ENCODE assay signal across 15 cellular contexts in the genomic region with DNA sequence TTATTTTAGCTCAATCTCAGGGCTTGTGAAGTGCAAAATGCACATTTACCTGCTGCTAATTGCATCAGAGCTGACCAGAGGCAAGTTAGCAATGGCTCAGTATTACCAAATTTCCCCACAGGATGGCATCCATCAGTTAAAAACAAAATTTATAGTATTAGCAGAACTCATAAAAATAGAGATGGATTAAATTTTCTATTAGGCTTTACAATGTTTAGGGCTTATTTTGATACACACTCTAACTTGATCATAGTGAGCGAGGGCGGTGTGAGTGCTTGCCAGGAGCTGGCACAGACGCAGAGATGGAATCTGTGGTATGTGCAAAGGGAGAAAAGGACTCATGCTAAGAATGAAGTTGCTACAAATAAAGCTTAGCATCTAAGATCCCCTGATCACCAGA.
DNase-seq lines count a peak whose midpoint lies in the region; ATAC-seq and TF ChIP-seq lines count a peak whose summit lies in the region.
"Had no signal": no experiment of that assay in that cellular context is flagged by ENCODE, and none has a peak within 500 bp of the region (broad histone marks: within the 10 kb centered on the region; RNA-seq: fewer than 3 reads in every experiment).

No MANE protein-coding gene starts in this region.

- H3K27ac ChIP-seq in GM23248, result no peak overlapping the region
- no peak overlapping the region for H3K27ac ChIP-seq in CD8-positive, alpha-beta T cell (ENCODE audit: low read depth, low read length)
- no peak overlapping the region for H3K27ac ChIP-seq in Peyer's patch
- H3K27ac ChIP-seq: epithelial cell of prostate had no signal

- no peak overlapping the region for H3K9ac ChIP-seq in GM23248

- H3K79me2 ChIP-seq in GM23248 (ENCODE audit: insufficient read depth), result no peaks in the 10 kb centered on the region

- H2AFZ ChIP-seq in GM23248, result no peak overlapping the region

- CTCF ChIA-PET in WTC11 (lab: Charles Lee), result interaction anchor here (0.7 to 2.8 kb wide), 6 partner anchors 8 to 1232 kb away, joined by 3 to 13 read pairs (median 4); no protein-coding TSS in a partner anchor
- CTCF ChIA-PET in CD8-positive, alpha-beta T cell (lab: Charles Lee), result no interaction called here

- no peak overlapping the region for H3K27ac Mint-ChIP-seq in WTC11
- no peak overlapping the region for H3K27ac Mint-ChIP-seq in CD8-positive, alpha-beta T cell
- H3K27ac Mint-ChIP-seq in glutamatergic neuron (ENCODE audit: unreplicated experiment), result no peak overlapping the region
- H3K27ac Mint-ChIP-seq: stimulated activated memory B cell treated with anti-CD40 and anti-IgM and Interleukin-4, amounts not matched to agents 10 μg/mL and 1 μg/mL and 100 μg/mL, for 72 hours had no signal

- in situ Hi-C loops in GM23248 (cut with MboI), result no loop called here

- H3K4me3 Mint-ChIP-seq in WTC11, result no peak overlapping the region
- H3K4me3 Mint-ChIP-seq in CD8-positive, alpha-beta T cell, result no peak overlapping the region
- no peak overlapping the region for H3K4me3 Mint-ChIP-seq in glutamatergic neuron (ENCODE audit: unreplicated experiment)
- H3K4me3 Mint-ChIP-seq: stimulated activated memory B cell treated with anti-CD40 and anti-IgM and Interleukin-4, amounts not matched to agents 10 μg/mL and 1 μg/mL and 100 μg/mL, for 72 hours had no signal

- no peak for TF ChIP-seq CTCF in WTC11 (IDR thresholded peaks at IDR 0.05)
- TF ChIP-seq CTCF in retinal pigment epithelial cell (conservative IDR thresholded peaks at IDR 0.05; ENCODE audit: low read depth, low read length), result peak; percentile 52
- no peak for TF ChIP-seq CTCF in CD8-positive, alpha-beta T cell (IDR thresholded peaks at IDR 0.05)
- TF ChIP-seq CTCF in glutamatergic neuron (IDR thresholded peaks at IDR 0.05; ENCODE audit: partially characterized antibody, unreplicated experiment), result no peak
- no peak for TF ChIP-seq CTCF in Peyer's patch (IDR thresholded peaks at IDR 0.05)

- WGBS in GM23248 (ENCODE audit: low coverage in 1 of 2, low lambda C conversion rate in 2 of 2, missing lambda C conversion rate in 2 of 2), 2 experiments, result 10 to 11% methylated on average over 3 of the region's 3 CpGs

- peaks cover 23% of the 10 kb centered on the region for H3K4me1 Mint-ChIP-seq in WTC11
- no peaks in the 10 kb centered on the region for H3K4me1 Mint-ChIP-seq in CD8-positive, alpha-beta T cell (ENCODE audit: low read depth)
- peaks cover 34% of the 10 kb centered on the region for H3K4me1 Mint-ChIP-seq in glutamatergic neuron (ENCODE audit: low read depth, unreplicated experiment)
- H3K4me1 Mint-ChIP-seq: stimulated activated memory B cell treated with anti-CD40 and anti-IgM and Interleukin-4, amounts not matched to agents 10 μg/mL and 1 μg/mL and 100 μg/mL, for 72 hours had no signal

- no peaks in the 10 kb centered on the region for H3K36me3 Mint-ChIP-seq in WTC11
- no peaks in the 10 kb centered on the region for H3K36me3 Mint-ChIP-seq in CD8-positive, alpha-beta T cell
- H3K36me3 Mint-ChIP-seq in glutamatergic neuron (ENCODE audit: unreplicated experiment), result no peaks in the 10 kb centered on the region
- H3K36me3 Mint-ChIP-seq: stimulated activated memory B cell treated with anti-CD40 and anti-IgM and Interleukin-4, amounts not matched to agents 10 μg/mL and 1 μg/mL and 100 μg/mL, for 72 hours had no signal

- H3F3A ChIP-seq in GM23248 (ENCODE audit: insufficient read depth), result no peaks in the 10 kb centered on the region

- H3K9me3 ChIP-seq in GM23248 (ENCODE audit: low read depth), result no peaks in the 10 kb centered on the region
- no peaks in the 10 kb centered on the region for H3K9me3 ChIP-seq in CD8-positive, alpha-beta T cell (ENCODE audit: low read length)
- H3K9me3 ChIP-seq in Peyer's patch, result no peaks in the 10 kb centered on the region

- peak; percentile 32 for DNase-seq in GM23248
- peak; percentile 11 for DNase-seq in WTC11 (ENCODE audit: low spot score)
- peak; percentile 30 for DNase-seq in left cardiac atrium
- peak; percentile 96 for DNase-seq in retinal pigment epithelial cell (ENCODE audit: low read depth)
- DNase-seq in CD8-positive, alpha-beta T cell, result no peak
- no peak for DNase-seq in glutamatergic neuron
- DNase-seq in Peyer's patch, result no peak
- DNase-seq: activated CD4-positive, alpha-beta T cell treated with anti-CD3 and anti-CD28 coated beads for 4 hours; activated naive CD4-positive, alpha-beta T cell treated with anti-CD3 and anti-CD28 coated beads, Interleukin-2, amount 50 U/mL, for 16 hours; DMS153; NCI-H1694 had no signal

- ATAC-seq in WTC11 (peak; percentile 58; the same call in 1 of the 2 replicates), left cardiac atrium (peak; percentile 67 to 75), GM21390 (IDR thresholded peaks at IDR 0.05; ENCODE audit: unreplicated experiment) (no peak)
- ATAC-seq in CD8-positive, alpha-beta T cell, result no peak
- ATAC-seq: stimulated activated memory B cell treated with anti-CD40 and anti-IgM and Interleukin-4, amounts not matched to agents 10 μg/mL and 1 μg/mL and 100 μg/mL, for 72 hours had no signal

- no peaks in the 10 kb centered on the region for H3K9me2 ChIP-seq in GM23248 (ENCODE audit: insufficient read depth)

- TF ChIP-seq POLR2A in Peyer's patch (IDR thresholded peaks at IDR 0.05), result no peak

- no peaks in the 10 kb centered on the region for H4K20me1 ChIP-seq in GM23248 (ENCODE audit: insufficient read depth)

- POLR2A ChIA-PET in WTC11 (lab: Charles Lee), result interaction anchor here (0.7 kb wide), 1 partner anchor 222 kb away, joined by 3 read pairs; no protein-coding TSS in a partner anchor
- POLR2A ChIA-PET in CD8-positive, alpha-beta T cell (lab: Charles Lee), result no interaction called here

- no peak overlapping the region for H3K4me2 ChIP-seq in GM23248 (ENCODE audit: unreplicated experiment)

- H3K9me3 Mint-ChIP-seq in WTC11 (no peaks in the 10 kb centered on the region), glutamatergic neuron (ENCODE audit: unreplicated experiment) (peaks cover 4% of the 10 kb centered on the region)
- no peaks in the 10 kb centered on the region for H3K9me3 Mint-ChIP-seq in CD8-positive, alpha-beta T cell
- H3K9me3 Mint-ChIP-seq: stimulated activated memory B cell treated with anti-CD40 and anti-IgM and Interleukin-4, amounts not matched to agents 10 μg/mL and 1 μg/mL and 100 μg/mL, for 72 hours had no signal

- no peaks in the 10 kb centered on the region; the same call in 1 of the 2 replicates for H3K4me1 ChIP-seq in GM23248 (ENCODE audit: insufficient read depth)
- H3K4me1 ChIP-seq in CD8-positive, alpha-beta T cell (ENCODE audit: insufficient read depth, low read length), result no peaks in the 10 kb centered on the region
- no peaks in the 10 kb centered on the region for H3K4me1 ChIP-seq in Peyer's patch

- H3K27me3 ChIP-seq in GM23248 (replicated peaks; ENCODE audit: insufficient read depth), result no peaks in the 10 kb centered on the region
- no peaks in the 10 kb centered on the region for H3K27me3 ChIP-seq in CD8-positive, alpha-beta T cell (ENCODE audit: insufficient read depth, low read length)
- H3K27me3 ChIP-seq in Peyer's patch, result no peaks in the 10 kb centered on the region

- H3K36me3 ChIP-seq in GM23248 (ENCODE audit: low read depth) (no peaks in the 10 kb centered on the region), Peyer's patch (no peaks in the 10 kb centered on the region)
- no peaks in the 10 kb centered on the region for H3K36me3 ChIP-seq in CD8-positive, alpha-beta T cell (ENCODE audit: insufficient read depth, low read length)

- H3K4me3 ChIP-seq in GM23248 (no peak overlapping the region), retinal pigment epithelial cell (ENCODE audit: low read length) (peak overlapping the region; percentile 26), Peyer's patch (no peak overlapping the region)
- H3K4me3 ChIP-seq in CD8-positive, alpha-beta T cell (ENCODE audit: low read depth, low read length), result no peak overlapping the region
- H3K4me3 ChIP-seq: lung had no signal

- intact Hi-C loops in left cardiac atrium (cut with DNase I), result no loop called here
- intact Hi-C loops in CD8-positive, alpha-beta T cell (cut with DNase I, micrococcal nuclease), result no loop called here

- H3K27me3 Mint-ChIP-seq in WTC11 (ENCODE audit: low read depth) (no peaks in the 10 kb centered on the region; the same call in 1 of the 2 replicates), glutamatergic neuron (ENCODE audit: unreplicated experiment) (no peaks in the 10 kb centered on the region)
- H3K27me3 Mint-ChIP-seq in CD8-positive, alpha-beta T cell (ENCODE audit: low read depth), result no peaks in the 10 kb centered on the region
- H3K27me3 Mint-ChIP-seq: stimulated activated memory B cell treated with anti-CD40 and anti-IgM and Interleukin-4, amounts not matched to agents 10 μg/mL and 1 μg/mL and 100 μg/mL, for 72 hours had no signal

TF ChIP-seq in WTC11, 78 proteins besides CTCF, POLR2A, EP300 and RAD21 (continues in another document):
- TF ChIP-seq, protein P1, sequence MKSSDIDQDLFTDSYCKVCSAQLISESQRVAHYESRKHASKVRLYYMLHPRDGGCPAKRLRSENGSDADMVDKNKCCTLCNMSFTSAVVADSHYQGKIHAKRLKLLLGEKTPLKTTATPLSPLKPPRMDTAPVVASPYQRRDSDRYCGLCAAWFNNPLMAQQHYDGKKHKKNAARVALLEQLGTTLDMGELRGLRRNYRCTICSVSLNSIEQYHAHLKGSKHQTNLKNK (CRISPR knock-in tag; IDR thresholded peaks at IDR 0.05), result no peak
- TF ChIP-seq CBFB (CRISPR knock-in tag; IDR thresholded peaks at IDR 0.05; ENCODE audit: low read depth), result no peak
- TF ChIP-seq, protein P2, sequence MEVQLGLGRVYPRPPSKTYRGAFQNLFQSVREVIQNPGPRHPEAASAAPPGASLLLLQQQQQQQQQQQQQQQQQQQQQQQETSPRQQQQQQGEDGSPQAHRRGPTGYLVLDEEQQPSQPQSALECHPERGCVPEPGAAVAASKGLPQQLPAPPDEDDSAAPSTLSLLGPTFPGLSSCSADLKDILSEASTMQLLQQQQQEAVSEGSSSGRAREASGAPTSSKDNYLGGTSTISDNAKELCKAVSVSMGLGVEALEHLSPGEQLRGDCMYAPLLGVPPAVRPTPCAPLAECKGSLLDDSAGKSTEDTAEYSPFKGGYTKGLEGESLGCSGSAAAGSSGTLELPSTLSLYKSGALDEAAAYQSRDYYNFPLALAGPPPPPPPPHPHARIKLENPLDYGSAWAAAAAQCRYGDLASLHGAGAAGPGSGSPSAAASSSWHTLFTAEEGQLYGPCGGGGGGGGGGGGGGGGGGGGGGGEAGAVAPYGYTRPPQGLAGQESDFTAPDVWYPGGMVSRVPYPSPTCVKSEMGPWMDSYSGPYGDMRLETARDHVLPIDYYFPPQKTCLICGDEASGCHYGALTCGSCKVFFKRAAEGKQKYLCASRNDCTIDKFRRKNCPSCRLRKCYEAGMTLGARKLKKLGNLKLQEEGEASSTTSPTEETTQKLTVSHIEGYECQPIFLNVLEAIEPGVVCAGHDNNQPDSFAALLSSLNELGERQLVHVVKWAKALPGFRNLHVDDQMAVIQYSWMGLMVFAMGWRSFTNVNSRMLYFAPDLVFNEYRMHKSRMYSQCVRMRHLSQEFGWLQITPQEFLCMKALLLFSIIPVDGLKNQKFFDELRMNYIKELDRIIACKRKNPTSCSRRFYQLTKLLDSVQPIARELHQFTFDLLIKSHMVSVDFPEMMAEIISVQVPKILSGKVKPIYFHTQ (CRISPR knock-in tag; IDR thresholded peaks at IDR 0.05), result no peak

Comparison
In these comparisons a context has a peak if more than half of its experiments do, and no peak if none do; other contexts are left out.
1. DNase-seq: peak in GM23248 (single experiment), WTC11 (single experiment), left cardiac atrium (single experiment) and retinal pigment epithelial cell (single experiment); none in CD8-positive, alpha-beta T cell (0 of 7), glutamatergic neuron (single experiment) and Peyer's patch (0 of 3).
2. ATAC-seq: peak in WTC11 (single experiment) and left cardiac atrium (2 of 2); none in CD8-positive, alpha-beta T cell (single experiment) and GM21390 (single experiment).